In genomic region chr1:228152097-228152917, GRCh38 we compare ENCODE assay signal across 1 cellular context.
TF ChIP-seq lines count a peak whose summit lies in the region.

No MANE protein-coding gene starts in this region.

TF ChIP-seq in GM12891, 5 proteins besides CTCF, POLR2A, EP300 and RAD21 (continued from another document):
- TF ChIP-seq POU2F2 (IDR thresholded peaks at IDR 0.05; ENCODE audit: low read depth, low read length): no peak
- TF ChIP-seq TAF1 (IDR thresholded peaks at IDR 0.05; ENCODE audit: low read depth, low read length): no peak
- TF ChIP-seq SPI1 (IDR thresholded peaks at IDR 0.05; ENCODE audit: low read depth, low read length): no peak
- TF ChIP-seq PAX5 (IDR thresholded peaks at IDR 0.05; ENCODE audit: insufficient read depth, low read length, severe bottlenecking): no peak
